ENCODE assay signal across 24 cellular contexts in the genomic region with DNA sequence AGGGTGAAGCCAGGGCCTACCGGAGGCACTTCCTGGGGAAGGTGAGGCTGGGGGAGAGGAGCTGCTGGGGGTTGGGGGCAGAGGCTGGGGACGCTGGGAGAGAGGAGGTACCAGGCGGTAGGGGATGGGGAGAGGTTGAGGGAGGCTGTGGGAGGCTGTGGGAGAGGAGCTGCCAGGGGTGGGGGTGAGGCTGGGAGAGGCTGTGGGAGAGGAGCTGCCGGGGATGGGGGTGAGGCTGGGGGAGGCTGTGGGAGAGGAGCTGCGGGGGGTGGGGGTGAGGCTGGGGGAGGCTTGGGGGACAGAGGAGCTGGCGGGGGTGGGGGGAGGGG.
"Had no signal": no experiment of that assay in that cellular context is flagged by ENCODE, and none has a peak within 500 bp of the region (broad histone marks: within the 10 kb centered on the region; RNA-seq: fewer than 3 reads in every experiment).

No MANE protein-coding gene starts in this region.

- H3K36me3 Mint-ChIP-seq: activated naive CD8-positive, alpha-beta T cell treated with anti-CD3 and anti-CD28 coated beads, Interleukin-2, amount 10 ng/mL, durations not matched to agents 7 days and 5 days had no signal

- DNase-seq: activated CD4-positive, alpha-beta T cell treated with anti-CD3 and anti-CD28 coated beads for 48 hours; activated CD4-positive, alpha-beta T cell treated with anti-CD3 and anti-CD28 coated beads, Interleukin-2, amount 50 U/mL, for 4 hours; activated CD4-positive, CD25-positive, alpha-beta regulatory T cell treated with anti-CD3 and anti-CD28 coated beads, Interleukin-2, amount 50 U/mL, for 72 hours; activated CD8-positive, alpha-beta T cell treated with anti-CD3 and anti-CD28 coated beads, Interleukin-2, amount 10 ng/mL, durations not matched to agents 7 days and 5 days; activated naive CD4-positive, alpha-beta T cell treated with anti-CD3 and anti-CD28 coated beads, Interleukin-2, amount 50 U/mL, for 16 hours; activated naive CD8-positive, alpha-beta T cell treated with anti-CD3 and anti-CD28 coated beads, Interleukin-2, amount 10 ng/mL, durations not matched to agents 7 days and 5 days; activated T-cell treated with anti-CD3 and anti-CD28 coated beads, Interleukin-2, amount 50 U/mL, for 1 hour; anterior cingulate cortex; cerebellar nuclear complex; MG63; MV-4-11; NCI-H1092 treated with DMSO at 0.1 percent for 48 hours; NCI-H1417 treated with DMSO at 0.1 percent for 48 hours; NCI-H1694; NCI-H2029; NCI-H2107; NCI-H510A treated with DMSO at 0.1 percent for 48 hours; NCI-H69; NK-92 treated with Interleukin-12 subunit alpha and Interleukin-12 subunit beta, amount 100 ng/mL, for 24 hours; Peyer's patch; SHP77 treated with DMSO at 0.1 percent for 48 hours had no signal

- H3K4me1 Mint-ChIP-seq: activated naive CD8-positive, alpha-beta T cell treated with anti-CD3 and anti-CD28 coated beads, Interleukin-2, amount 10 ng/mL, durations not matched to agents 7 days and 5 days had no signal

- ATAC-seq: activated CD8-positive, alpha-beta T cell treated with anti-CD3 and anti-CD28 coated beads, Interleukin-2, amount 10 ng/mL, durations not matched to agents 7 days and 5 days; WTC11 had no signal

- H3K4me3 ChIP-seq: adrenal gland, MG63, Peyer's patch had no signal

- H3K9me3 ChIP-seq: adrenal gland, MG63, Peyer's patch had no signal

- H3K36me3 ChIP-seq: adrenal gland, Peyer's patch had no signal

- H3K9me3 Mint-ChIP-seq: activated naive CD8-positive, alpha-beta T cell treated with anti-CD3 and anti-CD28 coated beads, Interleukin-2, amount 10 ng/mL, durations not matched to agents 7 days and 5 days; T-helper 1 cell treated with Interleukin-12 subunit alpha and Interleukin-12 subunit beta and Interleukin-4 antibody, amounts not matched to agents 30 μg/mL and 1 μg/mL, for 36 hours; WTC11 had no signal

- H3K4me3 Mint-ChIP-seq: activated CD8-positive, alpha-beta T cell treated with anti-CD3 and anti-CD28 coated beads, Interleukin-2, amount 10 ng/mL, durations not matched to agents 7 days and 5 days; activated naive CD8-positive, alpha-beta T cell treated with anti-CD3 and anti-CD28 coated beads, Interleukin-2, amount 10 ng/mL, durations not matched to agents 7 days and 5 days; T-helper 1 cell treated with Interleukin-12 subunit alpha and Interleukin-12 subunit beta and Interleukin-4 antibody, amounts not matched to agents 30 μg/mL and 1 μg/mL, for 36 hours; WTC11 had no signal

- H3K27me3 ChIP-seq: adrenal gland, MG63, Peyer's patch had no signal

- H3K27ac Mint-ChIP-seq: activated CD8-positive, alpha-beta T cell treated with anti-CD3 and anti-CD28 coated beads, Interleukin-2, amount 10 ng/mL, durations not matched to agents 7 days and 5 days; activated naive CD8-positive, alpha-beta T cell treated with anti-CD3 and anti-CD28 coated beads, Interleukin-2, amount 10 ng/mL, durations not matched to agents 7 days and 5 days; T-helper 1 cell treated with Interleukin-12 subunit alpha and Interleukin-12 subunit beta and Interleukin-4 antibody, amounts not matched to agents 30 μg/mL and 1 μg/mL, for 36 hours had no signal

- H3K27ac ChIP-seq: adrenal gland, Peyer's patch had no signal
